ENCODE assay signal across 15 cellular contexts in the genomic region with DNA sequence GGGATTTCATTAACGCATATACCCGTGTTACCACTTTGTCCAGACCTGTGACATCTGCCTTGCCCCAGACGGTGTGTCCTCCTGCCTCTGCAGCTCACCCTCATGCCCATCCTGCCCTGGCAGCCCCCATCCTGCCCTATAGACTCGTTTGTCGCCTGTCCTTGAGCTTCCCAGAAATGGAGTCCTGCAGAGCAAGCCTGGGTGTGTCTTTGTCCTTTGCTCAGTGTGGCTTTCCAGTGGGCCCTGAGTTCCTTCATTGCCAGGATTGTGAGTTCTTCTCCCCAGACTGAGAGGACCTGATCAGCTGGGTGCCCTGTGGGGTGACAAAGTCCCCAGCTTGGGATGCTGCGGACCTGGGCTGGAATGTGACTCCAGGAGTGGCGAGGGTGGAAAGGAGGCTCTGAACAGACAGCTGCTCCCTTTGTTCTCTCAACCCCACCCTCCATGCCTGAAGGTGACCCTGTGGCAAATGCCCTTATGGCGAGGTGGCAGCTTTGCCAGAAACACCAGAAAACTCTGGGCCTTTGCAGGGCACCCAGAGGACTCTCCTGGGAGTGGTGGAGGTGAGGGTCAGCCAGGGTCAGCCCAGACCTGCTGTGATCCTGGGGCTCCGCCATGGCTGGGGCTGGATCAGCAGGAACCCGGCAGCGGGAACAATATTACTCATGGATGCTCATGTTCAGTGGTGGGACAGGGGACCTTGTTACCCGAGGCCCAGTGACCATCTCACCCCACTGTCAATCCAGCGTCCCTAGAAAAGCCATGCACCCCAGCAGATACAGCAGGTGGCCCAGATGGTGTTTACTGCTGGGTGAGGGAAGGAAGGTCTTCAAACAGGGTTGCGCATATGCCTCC. TPM values are rescaled to one million over a fixed set of nuclear protein-coding genes. Genes with fewer than 3 reads are reported as not detected.
DNase-seq lines count a peak whose midpoint lies in the region; ATAC-seq and TF ChIP-seq lines count a peak whose summit lies in the region.
"Had no signal": no experiment of that assay in that cellular context is flagged by ENCODE, and none has a peak within 500 bp of the region (broad histone marks: within the 10 kb centered on the region; RNA-seq: fewer than 3 reads in every experiment).

No MANE protein-coding gene starts in this region.

- H3K9me3 Mint-ChIP-seq in neural crest cell: no peaks in the 10 kb centered on the region
- no peaks in the 10 kb centered on the region for H3K9me3 Mint-ChIP-seq in activated T-helper 2 cell treated with anti-CD3 and anti-CD28 coated beads, Interferon-gamma antibody, Interleukin-2, Interleukin-4, amounts not matched to agents 10 μg/mL and 5 μg/mL and 100 μg/mL, durations not matched to agents 14 hours and 24 hours and 36 hours
- peaks cover 0 to 1% of the 10 kb centered on the region in 2 donors for H3K9me3 Mint-ChIP-seq in stimulated activated naive B cell treated with anti-CD40 and anti-IgM and Interleukin-4, amounts not matched to agents 10 μg/mL and 1 μg/mL and 100 μg/mL, for 72 hours
- H3K9me3 Mint-ChIP-seq: CD8-positive, alpha-beta T cell had no signal

- no peaks in the 10 kb centered on the region for H3K36me3 Mint-ChIP-seq in neural crest cell (ENCODE audit: low read depth)
- no peaks in the 10 kb centered on the region for H3K36me3 Mint-ChIP-seq in activated T-helper 2 cell treated with anti-CD3 and anti-CD28 coated beads, Interferon-gamma antibody, Interleukin-2, Interleukin-4, amounts not matched to agents 10 μg/mL and 5 μg/mL and 100 μg/mL, durations not matched to agents 14 hours and 24 hours and 36 hours (ENCODE audit: low read depth)
- H3K36me3 Mint-ChIP-seq in stimulated activated naive B cell treated with anti-CD40 and anti-IgM and Interleukin-4, amounts not matched to agents 10 μg/mL and 1 μg/mL and 100 μg/mL, for 72 hours: no peaks in the 10 kb centered on the region
- H3K36me3 Mint-ChIP-seq: CD8-positive, alpha-beta T cell; IgD-negative memory B cell had no signal

- no peaks in the 10 kb centered on the region for H3K36me3 ChIP-seq in H7 (replicated peaks; ENCODE audit: control insufficient read depth, insufficient read depth, low read length)

- H3K4me1 Mint-ChIP-seq in neural crest cell: peaks cover 17% of the 10 kb centered on the region
- H3K4me1 Mint-ChIP-seq in activated T-helper 2 cell treated with anti-CD3 and anti-CD28 coated beads, Interferon-gamma antibody, Interleukin-2, Interleukin-4, amounts not matched to agents 10 μg/mL and 5 μg/mL and 100 μg/mL, durations not matched to agents 14 hours and 24 hours and 36 hours (ENCODE audit: low read depth): peaks cover 4% of the 10 kb centered on the region
- peaks cover 11 to 48% of the 10 kb centered on the region in 2 donors for H3K4me1 Mint-ChIP-seq in stimulated activated naive B cell treated with anti-CD40 and anti-IgM and Interleukin-4, amounts not matched to agents 10 μg/mL and 1 μg/mL and 100 μg/mL, for 72 hours

- no peak overlapping the region for H3K27ac Mint-ChIP-seq in neural crest cell (ENCODE audit: unreplicated experiment)
- H3K27ac Mint-ChIP-seq in activated T-helper 2 cell treated with anti-CD3 and anti-CD28 coated beads, Interferon-gamma antibody, Interleukin-2, Interleukin-4, amounts not matched to agents 10 μg/mL and 5 μg/mL and 100 μg/mL, durations not matched to agents 14 hours and 24 hours and 36 hours: no peak overlapping the region
- no peak overlapping the region for H3K27ac Mint-ChIP-seq in stimulated activated naive B cell treated with anti-CD40 and anti-IgM and Interleukin-4, amounts not matched to agents 10 μg/mL and 1 μg/mL and 100 μg/mL, for 72 hours
- H3K27ac Mint-ChIP-seq: CD8-positive, alpha-beta T cell had no signal

- no peak overlapping the region for H3K4me3 ChIP-seq in H7 (ENCODE audit: insufficient read depth, low read depth, low read length)

- H3K4me3 Mint-ChIP-seq in neural crest cell: peak overlapping the region; percentile 49
- H3K4me3 Mint-ChIP-seq in activated T-helper 2 cell treated with anti-CD3 and anti-CD28 coated beads, Interferon-gamma antibody, Interleukin-2, Interleukin-4, amounts not matched to agents 10 μg/mL and 5 μg/mL and 100 μg/mL, durations not matched to agents 14 hours and 24 hours and 36 hours (ENCODE audit: low read depth): no peak overlapping the region
- no peak overlapping the region for H3K4me3 Mint-ChIP-seq in stimulated activated naive B cell treated with anti-CD40 and anti-IgM and Interleukin-4, amounts not matched to agents 10 μg/mL and 1 μg/mL and 100 μg/mL, for 72 hours
- H3K4me3 Mint-ChIP-seq: CD8-positive, alpha-beta T cell had no signal

- peak overlapping the region; percentile 30 for H3K27ac ChIP-seq in epithelial cell of prostate

- intact Hi-C loops in activated T-helper 2 cell treated with anti-CD3 and anti-CD28 coated beads, Interferon-gamma antibody, Interleukin-2, Interleukin-4, amounts not matched to agents 10 μg/mL and 5 μg/mL and 100 μg/mL, durations not matched to agents 14 hours and 24 hours and 36 hours (cut with micrococcal nuclease): no loop called here

- ATAC-seq in GM21390 (IDR thresholded peaks at IDR 0.05; ENCODE audit: unreplicated experiment): no peak
- ATAC-seq in stimulated activated naive B cell treated with anti-CD40 and anti-IgM and Interleukin-4, amounts not matched to agents 10 μg/mL and 1 μg/mL and 100 μg/mL, for 72 hours (replicated peaks): no peak
- ATAC-seq: CD8-positive, alpha-beta T cell had no signal

- TF ChIP-seq CTCF in neural crest cell (conservative IDR thresholded peaks at IDR 0.05): no peak

- peaks cover 4% of the 10 kb centered on the region; the same call in 1 of the 2 replicates for H3K27me3 ChIP-seq in H7 (ENCODE audit: control insufficient read depth, insufficient read depth, low read length)

- H3K27me3 Mint-ChIP-seq in neural crest cell (ENCODE audit: low read depth): no peaks in the 10 kb centered on the region
- peaks cover 20% of the 10 kb centered on the region for H3K27me3 Mint-ChIP-seq in activated T-helper 2 cell treated with anti-CD3 and anti-CD28 coated beads, Interferon-gamma antibody, Interleukin-2, Interleukin-4, amounts not matched to agents 10 μg/mL and 5 μg/mL and 100 μg/mL, durations not matched to agents 14 hours and 24 hours and 36 hours (ENCODE audit: low read depth)
- H3K27me3 Mint-ChIP-seq in stimulated activated naive B cell treated with anti-CD40 and anti-IgM and Interleukin-4, amounts not matched to agents 10 μg/mL and 1 μg/mL and 100 μg/mL, for 72 hours: peaks cover 21 to 25% of the 10 kb centered on the region in 2 donors

- peak; percentile 79 for DNase-seq in DMS 273 (lab: John Stamatoyannopoulos, UW; ENCODE audit: unreplicated experiment)
- peak; percentile 23 for DNase-seq in NCI-H1694 (lab: John Stamatoyannopoulos, UW)
- DNase-seq in epithelial cell of prostate (ENCODE audit: low read depth, low spot score): no peak
- no peak for DNase-seq in neural crest cell (ENCODE audit: low read depth, low spot score)
- DNase-seq in H7: no peak
- no peak for DNase-seq in activated T-helper 2 cell treated with anti-CD3 and anti-CD28 coated beads, Interferon-gamma antibody, Interleukin-2, Interleukin-4, amounts not matched to agents 10 μg/mL and 5 μg/mL and 100 μg/mL, durations not matched to agents 14 hours and 24 hours and 36 hours (ENCODE audit: low spot score)
- DNase-seq in stimulated activated naive B cell treated with anti-CD40 and anti-IgM and Interleukin-4, amounts not matched to agents 10 μg/mL and 1 μg/mL and 100 μg/mL, for 72 hours: no peak
- DNase-seq: ACHN; CD8-positive, alpha-beta T cell; NCI-H1417 treated with DMSO at 0.1 percent for 48 hours; NCI-H446; SIG-M5 had no signal

RNA-seq across cellular contexts. Expression of gene CST3, which starts 2.5 kb away (rescaled TPM):
- total RNA-seq in neural crest cell: 145 and 146 TPM in 2 replicates
- total RNA-seq in H7 (2014; rRNA removed; shearing (Covaris generic)): 68.5 and 104 TPM in 2 replicates
- total RNA-seq in activated T-helper 2 cell treated with anti-CD3 and anti-CD28 coated beads, Interferon-gamma antibody, Interleukin-2, Interleukin-4, amounts not matched to agents 10 μg/mL and 5 μg/mL and 100 μg/mL, durations not matched to agents 14 hours and 24 hours and 36 hours: 0.82 and 1.5 TPM in 2 replicates

RNA-seq across cellular contexts. Expression of gene CST9, which starts 34.5 kb away (rescaled TPM):
- total RNA-seq in neural crest cell: not detected in 2 replicates
- not detected in 2 replicates for total RNA-seq in H7 (2014; rRNA removed; shearing (Covaris generic))
- total RNA-seq in activated T-helper 2 cell treated with anti-CD3 and anti-CD28 coated beads, Interferon-gamma antibody, Interleukin-2, Interleukin-4, amounts not matched to agents 10 μg/mL and 5 μg/mL and 100 μg/mL, durations not matched to agents 14 hours and 24 hours and 36 hours: not detected in 2 replicates
- total RNA-seq: CD8-positive, alpha-beta T cell; HT-29 had no signal

RNA-seq across cellular contexts. Expression of gene CST4, which starts 48.6 kb away (rescaled TPM):
- total RNA-seq in neural crest cell: not detected in 2 replicates
- not detected in 2 replicates for total RNA-seq in H7 (2014; rRNA removed; shearing (Covaris generic))
- not detected in 2 replicates for total RNA-seq in activated T-helper 2 cell treated with anti-CD3 and anti-CD28 coated beads, Interferon-gamma antibody, Interleukin-2, Interleukin-4, amounts not matched to agents 10 μg/mL and 5 μg/mL and 100 μg/mL, durations not matched to agents 14 hours and 24 hours and 36 hours
- total RNA-seq: CD8-positive, alpha-beta T cell had no signal

Comparison
In these comparisons a context has a peak if more than half of its experiments do, and no peak if none do; other contexts are left out.
1. DNase-seq: peak in DMS 273 (single experiment) and NCI-H1694 (single experiment); none in epithelial cell of prostate (single experiment), neural crest cell (single experiment), H7 (single experiment), activated T-helper 2 cell treated with anti-CD3 and anti-CD28 coated beads, Interferon-gamma antibody, Interleukin-2, Interleukin-4, amounts not matched to agents 10 μg/mL and 5 μg/mL and 100 μg/mL, durations not matched to agents 14 hours and 24 hours and 36 hours (single experiment) and stimulated activated naive B cell treated with anti-CD40 and anti-IgM and Interleukin-4, amounts not matched to agents 10 μg/mL and 1 μg/mL and 100 μg/mL, for 72 hours (single experiment).
2. RNA of gene CST3, which starts 2.5 kb away (total RNA-seq): 145 to 146 TPM in neural crest cell and 68.5 to 104 TPM in H7; 0.82 to 1.5 TPM in activated T-helper 2 cell treated with anti-CD3 and anti-CD28 coated beads, Interferon-gamma antibody, Interleukin-2, Interleukin-4, amounts not matched to agents 10 μg/mL and 5 μg/mL and 100 μg/mL, durations not matched to agents 14 hours and 24 hours and 36 hours; every median in the first group is over 10 times any median in the second.